1 cellular context compared by ENCODE assay signal in the genomic region with DNA sequence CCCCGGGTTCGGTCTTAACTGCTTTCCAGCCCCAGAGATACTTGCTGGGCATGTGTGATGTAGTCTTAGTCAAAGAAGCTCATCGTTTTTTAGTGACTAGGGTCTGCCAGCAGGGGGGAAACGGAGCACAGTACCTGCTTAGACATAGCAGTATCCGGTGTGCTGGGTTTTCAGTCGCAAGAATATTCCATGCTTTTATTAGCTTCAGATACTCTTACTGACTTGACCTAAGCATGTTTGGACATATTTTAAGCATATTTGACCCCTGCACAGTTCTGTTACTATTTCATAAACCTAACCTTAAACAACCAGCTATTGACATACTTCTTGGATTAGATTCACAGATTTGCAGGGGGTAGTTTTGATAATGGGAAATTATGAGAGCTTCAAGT.
A peak's percentile ranks its signal among the peaks of the same experiment; 100 is the strongest.
TF ChIP-seq lines count a peak whose summit lies in the region.

No MANE protein-coding gene starts in this region.

TF ChIP-seq in K562, 482 proteins besides CTCF, POLR2A, EP300 and RAD21 (continued from another document and continues in another):
- TF ChIP-seq, protein P1, sequence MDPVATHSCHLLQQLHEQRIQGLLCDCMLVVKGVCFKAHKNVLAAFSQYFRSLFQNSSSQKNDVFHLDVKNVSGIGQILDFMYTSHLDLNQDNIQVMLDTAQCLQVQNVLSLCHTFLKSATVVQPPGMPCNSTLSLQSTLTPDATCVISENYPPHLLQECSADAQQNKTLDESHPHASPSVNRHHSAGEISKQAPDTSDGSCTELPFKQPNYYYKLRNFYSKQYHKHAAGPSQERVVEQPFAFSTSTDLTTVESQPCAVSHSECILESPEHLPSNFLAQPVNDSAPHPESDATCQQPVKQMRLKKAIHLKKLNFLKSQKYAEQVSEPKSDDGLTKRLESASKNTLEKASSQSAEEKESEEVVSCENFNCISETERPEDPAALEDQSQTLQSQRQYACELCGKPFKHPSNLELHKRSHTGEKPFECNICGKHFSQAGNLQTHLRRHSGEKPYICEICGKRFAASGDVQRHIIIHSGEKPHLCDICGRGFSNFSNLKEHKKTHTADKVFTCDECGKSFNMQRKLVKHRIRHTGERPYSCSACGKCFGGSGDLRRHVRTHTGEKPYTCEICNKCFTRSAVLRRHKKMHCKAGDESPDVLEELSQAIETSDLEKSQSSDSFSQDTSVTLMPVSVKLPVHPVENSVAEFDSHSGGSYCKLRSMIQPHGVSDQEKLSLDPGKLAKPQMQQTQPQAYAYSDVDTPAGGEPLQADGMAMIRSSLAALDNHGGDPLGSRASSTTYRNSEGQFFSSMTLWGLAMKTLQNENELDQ (CRISPR knock-in tag; IDR thresholded peaks at IDR 0.05; ENCODE audit: borderline replicate concordance), result no peak
- TF ChIP-seq MBD2 (IDR thresholded peaks at IDR 0.05; ENCODE audit: borderline replicate concordance, low read depth), result 0 out of 2 replicates have a peak, but pooled peaks have one; percentile 18
- no peak for TF ChIP-seq SMAD1 (IDR thresholded peaks at IDR 0.05; ENCODE audit: low read depth, low read length, partially characterized antibody)
- TF ChIP-seq, protein P2, sequence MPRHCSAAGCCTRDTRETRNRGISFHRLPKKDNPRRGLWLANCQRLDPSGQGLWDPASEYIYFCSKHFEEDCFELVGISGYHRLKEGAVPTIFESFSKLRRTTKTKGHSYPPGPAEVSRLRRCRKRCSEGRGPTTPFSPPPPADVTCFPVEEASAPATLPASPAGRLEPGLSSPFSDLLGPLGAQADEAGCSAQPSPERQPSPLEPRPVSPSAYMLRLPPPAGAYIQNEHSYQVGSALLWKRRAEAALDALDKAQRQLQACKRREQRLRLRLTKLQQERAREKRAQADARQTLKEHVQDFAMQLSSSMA (CRISPR knock-in tag; IDR thresholded peaks at IDR 0.05), result no peak
- no peak for TF ChIP-seq STAT5B (CRISPR knock-in tag; IDR thresholded peaks at IDR 0.05)
- no peak for TF ChIP-seq ZNF699 (CRISPR knock-in tag; IDR thresholded peaks at IDR 0.05; ENCODE audit: insufficient replicate concordance)
- TF ChIP-seq XRCC5 (IDR thresholded peaks at IDR 0.05; ENCODE audit: low read depth, low read length), result no peak; the same call in 1 of the 2 replicates
- no peak for TF ChIP-seq CREB1 (IDR thresholded peaks at IDR 0.05)
- no peak for TF ChIP-seq CREB1 (CRISPR knock-in tag; IDR thresholded peaks at IDR 0.05)
- TF ChIP-seq RBM39 (optimal IDR thresholded peaks at IDR 0.05; ENCODE audit: low read depth, low read length), result no peak
- TF ChIP-seq, protein P3, sequence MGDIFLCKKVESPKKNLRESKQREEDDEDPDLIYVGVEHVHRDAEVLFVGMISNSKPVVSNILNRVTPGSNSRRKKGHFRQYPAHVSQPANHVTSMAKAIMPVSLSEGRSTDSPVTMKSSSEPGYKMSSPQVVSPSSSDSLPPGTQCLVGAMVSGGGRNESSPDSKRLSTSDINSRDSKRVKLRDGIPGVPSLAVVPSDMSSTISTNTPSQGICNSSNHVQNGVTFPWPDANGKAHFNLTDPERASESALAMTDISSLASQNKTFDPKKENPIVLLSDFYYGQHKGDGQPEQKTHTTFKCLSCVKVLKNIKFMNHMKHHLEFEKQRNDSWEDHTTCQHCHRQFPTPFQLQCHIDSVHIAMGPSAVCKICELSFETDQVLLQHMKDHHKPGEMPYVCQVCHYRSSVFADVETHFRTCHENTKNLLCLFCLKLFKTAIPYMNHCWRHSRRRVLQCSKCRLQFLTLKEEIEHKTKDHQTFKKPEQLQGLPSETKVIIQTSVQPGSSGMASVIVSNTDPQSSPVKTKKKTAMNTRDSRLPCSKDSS (IDR thresholded peaks at IDR 0.05; ENCODE audit: low read depth, partially characterized antibody), result no peak
- TF ChIP-seq, protein P4, sequence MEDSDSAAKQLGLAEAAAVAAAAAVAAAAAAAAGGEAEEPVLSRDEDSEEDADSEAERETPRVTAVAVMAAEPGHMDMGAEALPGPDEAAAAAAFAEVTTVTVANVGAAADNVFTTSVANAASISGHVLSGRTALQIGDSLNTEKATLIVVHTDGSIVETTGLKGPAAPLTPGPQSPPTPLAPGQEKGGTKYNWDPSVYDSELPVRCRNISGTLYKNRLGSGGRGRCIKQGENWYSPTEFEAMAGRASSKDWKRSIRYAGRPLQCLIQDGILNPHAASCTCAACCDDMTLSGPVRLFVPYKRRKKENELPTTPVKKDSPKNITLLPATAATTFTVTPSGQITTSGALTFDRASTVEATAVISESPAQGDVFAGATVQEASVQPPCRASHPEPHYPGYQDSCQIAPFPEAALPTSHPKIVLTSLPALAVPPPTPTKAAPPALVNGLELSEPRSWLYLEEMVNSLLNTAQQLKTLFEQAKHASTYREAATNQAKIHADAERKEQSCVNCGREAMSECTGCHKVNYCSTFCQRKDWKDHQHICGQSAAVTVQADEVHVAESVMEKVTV (CRISPR knock-in tag; IDR thresholded peaks at IDR 0.05), result no peak
- TF ChIP-seq ZNF354B (CRISPR knock-in tag; IDR thresholded peaks at IDR 0.05), result no peak
- TF ChIP-seq CCNT2 (IDR thresholded peaks at IDR 0.05; ENCODE audit: borderline replicate concordance, extremely low read depth, insufficient read length, low read depth, low read length), result no peak
- TF ChIP-seq, protein P5, sequence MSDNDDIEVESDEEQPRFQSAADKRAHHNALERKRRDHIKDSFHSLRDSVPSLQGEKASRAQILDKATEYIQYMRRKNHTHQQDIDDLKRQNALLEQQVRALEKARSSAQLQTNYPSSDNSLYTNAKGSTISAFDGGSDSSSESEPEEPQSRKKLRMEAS (CRISPR knock-in tag; IDR thresholded peaks at IDR 0.05), result no peak
- no peak for TF ChIP-seq TAF9B (IDR thresholded peaks at IDR 0.05; ENCODE audit: partially characterized antibody)
- TF ChIP-seq, protein P6, sequence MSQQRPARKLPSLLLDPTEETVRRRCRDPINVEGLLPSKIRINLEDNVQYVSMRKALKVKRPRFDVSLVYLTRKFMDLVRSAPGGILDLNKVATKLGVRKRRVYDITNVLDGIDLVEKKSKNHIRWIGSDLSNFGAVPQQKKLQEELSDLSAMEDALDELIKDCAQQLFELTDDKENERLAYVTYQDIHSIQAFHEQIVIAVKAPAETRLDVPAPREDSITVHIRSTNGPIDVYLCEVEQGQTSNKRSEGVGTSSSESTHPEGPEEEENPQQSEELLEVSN (IDR thresholded peaks at IDR 0.05; ENCODE audit: borderline replicate concordance in 1 of 2, extremely low read depth in 1 of 2, insufficient read depth in 1 of 2, insufficient read length in 1 of 2, low read depth in 1 of 2, low read length in 1 of 2, poor library complexity in 1 of 2, severe bottlenecking in 1 of 2), result no peak
- TF ChIP-seq POLR2AphosphoS2 (IDR thresholded peaks at IDR 0.05; ENCODE audit: low read length), result no peak
- no peak for TF ChIP-seq IFI16 (CRISPR knock-in tag; IDR thresholded peaks at IDR 0.05)
- no peak for TF ChIP-seq PCBP2 (IDR thresholded peaks at IDR 0.05; ENCODE audit: low read depth, low read length, poor library complexity, severe bottlenecking)
- TF ChIP-seq, protein P7, sequence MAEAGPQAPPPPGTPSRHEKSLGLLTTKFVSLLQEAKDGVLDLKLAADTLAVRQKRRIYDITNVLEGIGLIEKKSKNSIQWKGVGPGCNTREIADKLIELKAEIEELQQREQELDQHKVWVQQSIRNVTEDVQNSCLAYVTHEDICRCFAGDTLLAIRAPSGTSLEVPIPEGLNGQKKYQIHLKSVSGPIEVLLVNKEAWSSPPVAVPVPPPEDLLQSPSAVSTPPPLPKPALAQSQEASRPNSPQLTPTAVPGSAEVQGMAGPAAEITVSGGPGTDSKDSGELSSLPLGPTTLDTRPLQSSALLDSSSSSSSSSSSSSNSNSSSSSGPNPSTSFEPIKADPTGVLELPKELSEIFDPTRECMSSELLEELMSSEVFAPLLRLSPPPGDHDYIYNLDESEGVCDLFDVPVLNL (CRISPR knock-in tag; IDR thresholded peaks at IDR 0.05; ENCODE audit: low read depth), result no peak
- no peak; a peak in 1 of 4 replicates for TF ChIP-seq FOXA3 (CRISPR knock-in tag; conservative IDR thresholded peaks at IDR 0.05 in 1 of 2, IDR thresholded peaks at IDR 0.05 in 1 of 2)
- no peak for TF ChIP-seq RAD51 (IDR thresholded peaks at IDR 0.05; ENCODE audit: borderline replicate concordance, low read depth)
- no peak for TF ChIP-seq XRCC3 (IDR thresholded peaks at IDR 0.05)
- TF ChIP-seq MYC (IDR thresholded peaks at IDR 0.05; ENCODE audit: low read depth, low read length), result no peak; the same call in 1 of the 2 replicates
- no peak for TF ChIP-seq MYC (CRISPR knock-in tag; IDR thresholded peaks at IDR 0.05; ENCODE audit: borderline replicate concordance, low read depth)
- TF ChIP-seq KDM5B (IDR thresholded peaks at IDR 0.05; ENCODE audit: insufficient replicate concordance, low read depth, low read length), result no peak
- TF ChIP-seq, protein P8, sequence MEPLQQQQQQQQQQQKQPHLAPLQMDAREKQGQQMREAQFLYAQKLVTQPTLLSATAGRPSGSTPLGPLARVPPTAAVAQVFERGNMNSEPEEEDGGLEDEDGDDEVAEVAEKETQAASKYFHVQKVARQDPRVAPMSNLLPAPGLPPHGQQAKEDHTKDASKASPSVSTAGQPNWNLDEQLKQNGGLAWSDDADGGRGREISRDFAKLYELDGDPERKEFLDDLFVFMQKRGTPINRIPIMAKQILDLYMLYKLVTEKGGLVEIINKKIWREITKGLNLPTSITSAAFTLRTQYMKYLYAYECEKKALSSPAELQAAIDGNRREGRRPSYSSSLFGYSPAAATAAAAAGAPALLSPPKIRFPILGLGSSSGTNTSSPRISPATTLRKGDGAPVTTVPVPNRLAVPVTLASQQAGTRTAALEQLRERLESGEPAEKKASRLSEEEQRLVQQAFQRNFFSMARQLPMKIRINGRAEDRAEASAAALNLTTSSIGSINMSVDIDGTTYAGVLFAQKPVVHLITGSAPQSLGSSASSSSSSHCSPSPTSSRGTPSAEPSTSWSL (CRISPR knock-in tag; IDR thresholded peaks at IDR 0.05; ENCODE audit: borderline replicate concordance), result no peak
- no peak for TF ChIP-seq TRIM28 (IDR thresholded peaks at IDR 0.05)
- no peak for TF ChIP-seq CBX2 (IDR thresholded peaks at IDR 0.05; ENCODE audit: insufficient read depth, low read length, poor library complexity, severe bottlenecking)
- TF ChIP-seq MAFK (IDR thresholded peaks at IDR 0.05; ENCODE audit: low read length), result no peak
- no peak for TF ChIP-seq MCM3 (IDR thresholded peaks at IDR 0.05)
- TF ChIP-seq, protein P9, sequence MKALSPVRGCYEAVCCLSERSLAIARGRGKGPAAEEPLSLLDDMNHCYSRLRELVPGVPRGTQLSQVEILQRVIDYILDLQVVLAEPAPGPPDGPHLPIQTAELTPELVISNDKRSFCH (CRISPR knock-in tag; IDR thresholded peaks at IDR 0.05), result no peak
- TF ChIP-seq, protein P9 (tag; IDR thresholded peaks at IDR 0.05), result 0 out of 2 replicates have a peak, but pooled peaks have one; percentile 58
- TF ChIP-seq, protein P10, sequence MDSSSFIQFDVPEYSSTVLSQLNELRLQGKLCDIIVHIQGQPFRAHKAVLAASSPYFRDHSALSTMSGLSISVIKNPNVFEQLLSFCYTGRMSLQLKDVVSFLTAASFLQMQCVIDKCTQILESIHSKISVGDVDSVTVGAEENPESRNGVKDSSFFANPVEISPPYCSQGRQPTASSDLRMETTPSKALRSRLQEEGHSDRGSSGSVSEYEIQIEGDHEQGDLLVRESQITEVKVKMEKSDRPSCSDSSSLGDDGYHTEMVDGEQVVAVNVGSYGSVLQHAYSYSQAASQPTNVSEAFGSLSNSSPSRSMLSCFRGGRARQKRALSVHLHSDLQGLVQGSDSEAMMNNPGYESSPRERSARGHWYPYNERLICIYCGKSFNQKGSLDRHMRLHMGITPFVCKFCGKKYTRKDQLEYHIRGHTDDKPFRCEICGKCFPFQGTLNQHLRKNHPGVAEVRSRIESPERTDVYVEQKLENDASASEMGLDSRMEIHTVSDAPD (CRISPR knock-in tag; IDR thresholded peaks at IDR 0.05), result no peak
- TF ChIP-seq, protein P11, sequence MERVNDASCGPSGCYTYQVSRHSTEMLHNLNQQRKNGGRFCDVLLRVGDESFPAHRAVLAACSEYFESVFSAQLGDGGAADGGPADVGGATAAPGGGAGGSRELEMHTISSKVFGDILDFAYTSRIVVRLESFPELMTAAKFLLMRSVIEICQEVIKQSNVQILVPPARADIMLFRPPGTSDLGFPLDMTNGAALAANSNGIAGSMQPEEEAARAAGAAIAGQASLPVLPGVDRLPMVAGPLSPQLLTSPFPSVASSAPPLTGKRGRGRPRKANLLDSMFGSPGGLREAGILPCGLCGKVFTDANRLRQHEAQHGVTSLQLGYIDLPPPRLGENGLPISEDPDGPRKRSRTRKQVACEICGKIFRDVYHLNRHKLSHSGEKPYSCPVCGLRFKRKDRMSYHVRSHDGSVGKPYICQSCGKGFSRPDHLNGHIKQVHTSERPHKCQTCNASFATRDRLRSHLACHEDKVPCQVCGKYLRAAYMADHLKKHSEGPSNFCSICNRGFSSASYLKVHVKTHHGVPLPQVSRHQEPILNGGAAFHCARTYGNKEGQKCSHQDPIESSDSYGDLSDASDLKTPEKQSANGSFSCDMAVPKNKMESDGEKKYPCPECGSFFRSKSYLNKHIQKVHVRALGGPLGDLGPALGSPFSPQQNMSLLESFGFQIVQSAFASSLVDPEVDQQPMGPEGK (CRISPR knock-in tag; IDR thresholded peaks at IDR 0.05; ENCODE audit: borderline replicate concordance), result no peak
- no peak for TF ChIP-seq PHTF2 (CRISPR knock-in tag; IDR thresholded peaks at IDR 0.05)
- TF ChIP-seq, protein P12, sequence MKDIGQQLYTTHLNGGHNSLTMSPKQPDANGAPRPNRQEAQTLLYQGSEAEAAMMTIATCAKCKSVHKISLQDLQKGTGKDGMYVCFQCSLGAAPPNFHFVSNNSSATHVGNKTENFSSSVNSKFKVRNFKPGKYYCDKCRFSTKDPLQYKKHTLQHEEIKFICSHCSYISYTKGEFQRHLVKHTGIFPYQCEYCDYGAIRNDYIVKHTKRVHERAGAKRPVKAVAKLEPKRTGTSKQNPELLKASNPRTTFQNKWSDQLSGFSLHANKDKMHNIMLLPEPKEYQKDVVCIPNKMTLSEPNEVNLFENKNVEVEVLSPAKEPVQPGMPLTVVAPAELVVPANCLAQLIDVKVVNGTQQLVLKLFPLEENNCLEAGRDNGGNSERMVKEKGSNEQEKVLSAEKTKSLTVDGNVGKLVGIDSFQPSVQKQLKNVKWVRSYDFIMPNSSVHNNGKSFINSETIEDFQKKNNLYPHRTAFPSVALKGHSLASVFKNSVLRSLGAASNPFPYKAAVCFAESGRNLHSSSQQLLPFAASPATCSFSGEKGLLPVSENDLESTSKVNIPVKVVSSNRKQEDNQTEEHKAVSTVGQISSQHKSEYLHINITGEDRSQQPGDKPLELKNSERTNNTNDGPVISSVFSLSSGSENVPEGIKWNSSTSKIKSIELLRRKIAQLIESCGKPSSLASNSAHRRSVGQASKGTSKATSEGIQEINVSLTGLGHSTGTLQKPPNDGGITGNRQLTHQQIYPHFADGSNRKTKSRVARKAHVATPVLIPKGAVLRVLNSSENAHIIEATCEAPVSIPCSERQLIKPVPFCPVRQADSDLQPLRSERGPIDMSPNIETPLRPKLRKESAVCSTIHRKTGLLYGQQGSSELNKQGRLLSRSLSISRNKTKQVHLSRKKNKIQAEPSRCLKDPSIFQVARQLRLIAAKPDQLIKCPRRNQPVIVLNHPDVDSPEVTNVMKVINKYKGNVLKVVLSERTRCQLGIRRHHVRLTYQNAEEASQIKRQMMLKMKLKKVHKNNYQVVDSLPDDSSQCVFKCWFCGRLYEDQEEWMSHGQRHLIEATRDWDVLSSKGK (CRISPR knock-in tag; IDR thresholded peaks at IDR 0.05), result no peak
- TF ChIP-seq ZC3H8 (IDR thresholded peaks at IDR 0.05), result no peak
- no peak for TF ChIP-seq OTX1 (CRISPR knock-in tag; IDR thresholded peaks at IDR 0.05)
- TF ChIP-seq SMARCC2 (IDR thresholded peaks at IDR 0.05; ENCODE audit: low read depth), result no peak
- no peak; the same call in 1 of the 2 replicates for TF ChIP-seq NBN (IDR thresholded peaks at IDR 0.05; ENCODE audit: low read depth)
- TF ChIP-seq JUND (IDR thresholded peaks at IDR 0.05; ENCODE audit: borderline replicate concordance, low read depth, low read length), result no peak
- peak; percentile 41; the same call in 1 of the 3 replicates for TF ChIP-seq JUND (tag; IDR thresholded peaks at IDR 0.05; ENCODE audit: borderline replicate concordance, low read depth, low read length)
